ENCODE assay signal across 8 cellular contexts in the genomic region with DNA sequence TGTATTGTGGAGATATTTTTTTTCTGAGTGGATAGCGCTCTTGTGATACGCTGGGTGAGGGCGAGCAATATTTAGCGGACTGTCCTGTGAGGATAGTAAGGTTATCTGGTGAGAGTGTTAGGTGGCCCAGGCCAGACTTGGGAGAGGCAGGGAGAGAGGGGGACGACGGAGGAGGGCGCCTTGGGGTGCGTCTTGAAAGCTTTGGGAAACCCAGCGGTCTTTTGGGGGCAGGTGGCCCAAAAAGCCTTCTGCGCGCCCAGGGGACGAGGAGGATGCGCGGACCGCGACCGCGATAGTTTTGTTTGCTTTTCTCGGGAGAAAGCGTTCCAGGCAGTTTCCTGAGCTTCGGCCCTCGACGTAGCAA. TPM values are rescaled to one million over a fixed set of nuclear protein-coding genes. Genes with fewer than 3 reads are reported as not detected.
DNase-seq lines count a peak whose midpoint lies in the region; ATAC-seq and TF ChIP-seq lines count a peak whose summit lies in the region.

No MANE protein-coding gene starts in this region.

- DNase-seq in RWPE2 (ENCODE audit: low spot score) (no peak), fibroblast of pulmonary artery (ENCODE audit: low read depth) (no peak), prostate gland (ENCODE audit: low spot score) (peak; percentile 4), kidney glomerular epithelial cell (lab: John Stamatoyannopoulos, UW) (no peak), dermis blood vessel endothelial cell (no peak), NCI-H2196 treated with DMSO at 0.1 percent for 48 hours (lab: John Stamatoyannopoulos, UW; ENCODE audit: unreplicated experiment) (no peak), T1000 (lab: John Stamatoyannopoulos, UW) (no peak)

- H3K9me3 ChIP-seq in RWPE2 (ENCODE audit: severe bottlenecking) (no peaks in the 10 kb centered on the region), prostate gland (no peaks in the 10 kb centered on the region)

- intact Hi-C loops in prostate gland (cut with DNase I), result no loop called here

- TF ChIP-seq CTCF in RWPE2 (IDR thresholded peaks at IDR 0.05; ENCODE audit: poor library complexity, severe bottlenecking), result no peak
- no peak for TF ChIP-seq CTCF in fibroblast of pulmonary artery (IDR thresholded peaks at IDR 0.05; ENCODE audit: low read length, missing control alignments)
- no peak for TF ChIP-seq CTCF in prostate gland (IDR thresholded peaks at IDR 0.05)

- no peak for TF ChIP-seq POLR2A in prostate gland (IDR thresholded peaks at IDR 0.05)

- peak; percentile 2 for ATAC-seq in GM21717 (IDR thresholded peaks at IDR 0.05; ENCODE audit: unreplicated experiment)
- no peak for ATAC-seq in RWPE2 (ENCODE audit: low read depth)

- WGBS in prostate gland, result 11% methylated on average over 23 of the region's 23 CpGs

- H3K27me3 ChIP-seq in RWPE2 (ENCODE audit: insufficient read depth, poor library complexity, severe bottlenecking) (no peaks in the 10 kb centered on the region), prostate gland (replicated peaks; ENCODE audit: insufficient read depth) (no peaks in the 10 kb centered on the region)

- H3K4me1 ChIP-seq in RWPE2 (ENCODE audit: insufficient read depth, poor library complexity, severe bottlenecking) (peaks cover 20% of the 10 kb centered on the region), prostate gland (replicated peaks) (no peaks in the 10 kb centered on the region)

- H3K36me3 ChIP-seq in RWPE2 (ENCODE audit: low read depth) (peaks cover 17% of the 10 kb centered on the region), prostate gland (no peaks in the 10 kb centered on the region)

- peak overlapping the region; percentile 61 for H3K4me3 ChIP-seq in RWPE2 (ENCODE audit: severe bottlenecking)
- peak overlapping the region; percentile 68 for H3K4me3 ChIP-seq in fibroblast of pulmonary artery (replicated peaks; ENCODE audit: low read depth, low read length)
- H3K4me3 ChIP-seq in prostate gland, result peak overlapping the region; percentile 52 to 77

- H3K27ac ChIP-seq in RWPE2 (ENCODE audit: poor library complexity, severe bottlenecking), result peak overlapping the region; percentile 75
- peak overlapping the region; percentile 64 to 70 for H3K27ac ChIP-seq in prostate gland

RNA-seq across cellular contexts. Expression of a gene that starts 0.5 kb away (rescaled TPM):
- total RNA-seq in prostate gland (10 to 100 TPM in 1 of 2 donors, 1 to 10 TPM in 1; 8.6 to 26.2 TPM), dermis blood vessel endothelial cell (14.8 and 15.0 TPM in 2 replicates)
